Comparison of ENCODE assay signal across 21 cellular contexts in genomic region chr10:69640196-69640980, GRCh38. TPM values are rescaled to one million over a fixed set of nuclear protein-coding genes. Genes with fewer than 3 reads are reported as not detected.
DNase-seq lines count a peak whose midpoint lies in the region; TF ChIP-seq lines count a peak whose summit lies in the region.
"Had no signal": no experiment of that assay in that cellular context is flagged by ENCODE, and none has a peak within 500 bp of the region (broad histone marks: within the 10 kb centered on the region; RNA-seq: fewer than 3 reads in every experiment).

No MANE protein-coding gene starts in this region.

- H3K36me3 ChIP-seq in esophagus squamous epithelium, result no peaks in the 10 kb centered on the region
- no peaks in the 10 kb centered on the region for H3K36me3 ChIP-seq in effector memory CD4-positive, alpha-beta T cell (ENCODE audit: control insufficient read depth, insufficient read depth, low read length)
- H3K36me3 ChIP-seq: adrenal gland, cardiac muscle cell, left lung, neural progenitor cell, stomach, transverse colon had no signal

- TF ChIP-seq CTCF in astrocyte of the spinal cord (IDR thresholded peaks at IDR 0.05; ENCODE audit: low read depth, low read length) (no peak), esophagus squamous epithelium (IDR thresholded peaks at IDR 0.05) (no peak)

- in situ Hi-C loops in astrocyte of the spinal cord (cut with HindIII; ENCODE audit: low sequenced_read_pairs), result no loop called here

- H3K4me1 ChIP-seq in esophagus squamous epithelium, result peaks cover 8 to 50% (median 26%) of the 10 kb centered on the region in 3 donors
- no peaks in the 10 kb centered on the region for H3K4me1 ChIP-seq in effector memory CD4-positive, alpha-beta T cell (ENCODE audit: control insufficient read depth, insufficient read depth, low read length, poor library complexity, severe bottlenecking)
- H3K4me1 ChIP-seq: adrenal gland, left lung, transverse colon had no signal

- no peak overlapping the region for H3K4me3 ChIP-seq in astrocyte of the spinal cord (ENCODE audit: low read depth, low read length)
- peak overlapping the region in 1 of 4 donors; percentile 12 for H3K4me3 ChIP-seq in esophagus squamous epithelium
- H3K4me3 ChIP-seq in effector memory CD4-positive, alpha-beta T cell (ENCODE audit: insufficient read depth, low read depth, low read length, poor library complexity, severe bottlenecking), result no peak overlapping the region
- H3K4me3 ChIP-seq: adrenal gland, cardiac muscle cell, left lung, mucosa of descending colon, neural progenitor cell, stomach, transverse colon had no signal

- TF ChIP-seq POLR2A in esophagus squamous epithelium (IDR thresholded peaks at IDR 0.05), result no peak

- H3K27ac ChIP-seq in esophagus squamous epithelium, result peak overlapping the region; percentile 68 to 77 (median 74)
- H3K27ac ChIP-seq in effector memory CD4-positive, alpha-beta T cell (ENCODE audit: insufficient read depth, low read length, poor library complexity, severe bottlenecking), result no peak overlapping the region
- H3K27ac ChIP-seq: adrenal gland, cardiac muscle cell, left lung, neural progenitor cell, stomach, transverse colon had no signal

- peaks cover 0 to 10% (median 0%) of the 10 kb centered on the region in 4 donors for H3K27me3 ChIP-seq in esophagus squamous epithelium
- H3K27me3 ChIP-seq in effector memory CD4-positive, alpha-beta T cell (replicated peaks; ENCODE audit: control insufficient read depth, insufficient read depth, low read length, poor library complexity, severe bottlenecking), result peaks cover 2% of the 10 kb centered on the region
- H3K27me3 ChIP-seq: adrenal gland, cardiac muscle cell, neural progenitor cell had no signal

- no peaks in the 10 kb centered on the region for H3K9me3 ChIP-seq in esophagus squamous epithelium
- no peaks in the 10 kb centered on the region for H3K9me3 ChIP-seq in effector memory CD4-positive, alpha-beta T cell (ENCODE audit: control insufficient read depth, low read length)
- H3K9me3 ChIP-seq: adrenal gland, left lung, mucosa of descending colon, stomach, transverse colon had no signal

- WGBS in esophagus squamous epithelium, 2 donors, result 28 to 40% methylated on average over 8 to 9 of the region's 9 CpGs

- DNase-seq in NCI-H2171 (lab: John Stamatoyannopoulos, UW), result peak; percentile 60
- DNase-seq in astrocyte of the spinal cord (ENCODE audit: low read depth, low spot score), result peak; percentile 19
- DNase-seq in esophagus squamous epithelium (lab: John Stamatoyannopoulos, UW), result no peak
- peak; percentile 53 for DNase-seq in putamen (ENCODE audit: low spot score)
- no peak for DNase-seq in effector memory CD4-positive, alpha-beta T cell
- no peak for DNase-seq in NCI-H1694 treated with DMSO at 0.1 percent for 48 hours (lab: John Stamatoyannopoulos, UW)
- DNase-seq in DMS53 (lab: John Stamatoyannopoulos, UW), result no peak
- DNase-seq: activated CD4-positive, alpha-beta T cell treated with anti-CD3 and anti-CD28 coated beads for 36 hours; activated CD8-positive, alpha-beta memory T cell treated with anti-CD3 and anti-CD28 coated beads, Interleukin-2, amount 10 ng/mL, durations not matched to agents 7 days and 5 days; NCI-H1105 treated with DMSO at 0.1 percent for 48 hours; NCI-H2107; NCI-H526; stimulated activated CD4-positive, alpha-beta T cell treated with anti-CD3 and anti-CD28 coated beads, Interleukin-4, amount 100 ng/mL, for 4 hours; stomach; SW 1271; transverse colon had no signal

- intact Hi-C loops in esophagus squamous epithelium (cut with DNase I), result loop anchor here (10.0 kb wide), 1 partner anchor 164 kb away; the partner anchor contains the start of gene COL13A1

RNA-seq across cellular contexts. Expression of gene FAM241B, which starts 10.3 kb away (rescaled TPM):
- 1 to 10 TPM in 3 of 4 donors, not detected in 1; 1.2 to 1.7 (median 1.3) TPM for total RNA-seq in esophagus squamous epithelium

Comparison
In these comparisons a context has a peak if more than half of its experiments do, and no peak if none do; other contexts are left out.
1. DNase-seq: peak in NCI-H2171 (single experiment), astrocyte of the spinal cord (single experiment) and putamen (single experiment); none in esophagus squamous epithelium (single experiment), effector memory CD4-positive, alpha-beta T cell (0 of 3), NCI-H1694 treated with DMSO at 0.1 percent for 48 hours (single experiment) and DMS53 (single experiment).